23 cellular contexts compared by ENCODE assay signal in the genomic region with DNA sequence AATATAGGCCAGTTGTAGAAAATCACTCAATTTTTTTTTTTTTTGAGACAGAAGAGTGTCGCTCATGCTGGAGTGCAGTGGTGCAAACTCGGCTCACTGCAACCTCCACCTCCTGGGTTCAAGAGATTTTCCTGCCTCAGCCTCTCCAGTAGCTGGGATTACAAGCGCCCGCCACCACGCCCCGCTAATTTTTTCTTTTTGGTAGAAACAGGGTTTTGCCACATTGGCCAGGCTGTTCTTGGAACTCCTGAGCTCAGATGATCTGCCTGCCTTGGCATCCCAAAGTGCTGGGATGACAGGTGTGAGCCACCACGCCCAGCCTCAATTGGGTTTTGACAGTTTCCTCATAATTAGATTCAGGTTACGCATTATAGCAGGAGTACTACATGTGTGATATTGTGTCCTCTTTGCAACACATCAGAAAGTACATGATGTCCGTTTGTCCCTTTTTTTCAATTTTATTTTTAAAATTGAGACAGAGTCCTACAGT.
"Had no signal": no experiment of that assay in that cellular context is flagged by ENCODE, and none has a peak within 500 bp of the region (broad histone marks: within the 10 kb centered on the region; RNA-seq: fewer than 3 reads in every experiment).

No MANE protein-coding gene starts in this region.

- H3K36me3 Mint-ChIP-seq: activated naive CD8-positive, alpha-beta T cell; naive B cell had no signal

- H3K9me3 ChIP-seq: adrenal gland, ascending aorta, breast epithelium, colonic mucosa, lower lobe of right lung, mucosa of descending colon, neutrophil, pancreas, psoas muscle, right atrium auricular region, SK-N-SH, spleen had no signal

- H3K4me3 ChIP-seq: adrenal gland, ascending aorta, breast epithelium, colonic mucosa, lower lobe of right lung, mucosa of descending colon, pancreas, psoas muscle, right atrium auricular region, spleen had no signal

- H3K27ac Mint-ChIP-seq: activated CD4-positive, alpha-beta T cell treated with anti-CD3 and anti-CD28 coated beads, Interleukin-2, amount 10 ng/mL, durations not matched to agents 7 days and 5 days; activated CD8-positive, alpha-beta memory T cell treated with anti-CD3 and anti-CD28 coated beads, Interleukin-2, amount 10 ng/mL, durations not matched to agents 7 days and 5 days; activated CD8-positive, alpha-beta T cell treated with anti-CD3 and anti-CD28 coated beads for 36 hours; activated naive CD8-positive, alpha-beta T cell had no signal

- DNase-seq: activated CD4-positive, alpha-beta T cell treated with anti-CD3 and anti-CD28 coated beads, Interleukin-2, amount 10 ng/mL, durations not matched to agents 7 days and 5 days; activated CD8-positive, alpha-beta memory T cell treated with anti-CD3 and anti-CD28 coated beads, Interleukin-2, amount 10 ng/mL, durations not matched to agents 7 days and 5 days; activated CD8-positive, alpha-beta T cell treated with anti-CD3 and anti-CD28 coated beads for 36 hours; activated gamma-delta T cell treated with Interleukin-2 at 50 U/mL for 16 hours; activated T-cell treated with anti-CD3 and anti-CD28 coated beads for 4 hours; colonic mucosa; kidney; lower lobe of right lung; mucosa of descending colon; naive B cell; pancreas; psoas muscle; SK-N-SH; spleen; stimulated activated CD4-positive, alpha-beta T cell treated with anti-CD3 and anti-CD28 coated beads, Interleukin-4, amount 100 ng/mL, for 1 hour; stimulated activated naive CD4-positive, alpha-beta T cell treated with Interleukin-2 at 50 U/mL for 16 hours had no signal

- H3K27ac ChIP-seq: ascending aorta, breast epithelium, colonic mucosa, lower lobe of right lung, neutrophil, pancreas, psoas muscle, right atrium auricular region, spleen had no signal

- H3K27me3 ChIP-seq: adrenal gland, ascending aorta, breast epithelium, colonic mucosa, neutrophil, pancreas, right atrium auricular region, spleen had no signal

- H3K4me3 Mint-ChIP-seq: activated CD4-positive, alpha-beta T cell treated with anti-CD3 and anti-CD28 coated beads, Interleukin-2, amount 10 ng/mL, durations not matched to agents 7 days and 5 days; activated CD8-positive, alpha-beta memory T cell treated with anti-CD3 and anti-CD28 coated beads, Interleukin-2, amount 10 ng/mL, durations not matched to agents 7 days and 5 days; activated CD8-positive, alpha-beta T cell treated with anti-CD3 and anti-CD28 coated beads for 36 hours; central memory CD8-positive, alpha-beta T cell had no signal

- H3K36me3 ChIP-seq: adrenal gland, ascending aorta, breast epithelium, colonic mucosa, lower lobe of right lung, neutrophil, pancreas, right atrium auricular region had no signal

- H3K9me3 Mint-ChIP-seq: activated CD4-positive, alpha-beta T cell treated with anti-CD3 and anti-CD28 coated beads, Interleukin-2, amount 10 ng/mL, durations not matched to agents 7 days and 5 days; activated CD8-positive, alpha-beta T cell treated with anti-CD3 and anti-CD28 coated beads for 36 hours; central memory CD8-positive, alpha-beta T cell; naive B cell had no signal

- H3K27me3 Mint-ChIP-seq: activated CD4-positive, alpha-beta T cell treated with anti-CD3 and anti-CD28 coated beads, Interleukin-2, amount 10 ng/mL, durations not matched to agents 7 days and 5 days; activated CD8-positive, alpha-beta memory T cell treated with anti-CD3 and anti-CD28 coated beads, Interleukin-2, amount 10 ng/mL, durations not matched to agents 7 days and 5 days; activated CD8-positive, alpha-beta T cell treated with anti-CD3 and anti-CD28 coated beads for 36 hours; activated naive CD8-positive, alpha-beta T cell; central memory CD8-positive, alpha-beta T cell; naive B cell had no signal
